Comparison of ENCODE assay signal across 10 cellular contexts in the genomic region with DNA sequence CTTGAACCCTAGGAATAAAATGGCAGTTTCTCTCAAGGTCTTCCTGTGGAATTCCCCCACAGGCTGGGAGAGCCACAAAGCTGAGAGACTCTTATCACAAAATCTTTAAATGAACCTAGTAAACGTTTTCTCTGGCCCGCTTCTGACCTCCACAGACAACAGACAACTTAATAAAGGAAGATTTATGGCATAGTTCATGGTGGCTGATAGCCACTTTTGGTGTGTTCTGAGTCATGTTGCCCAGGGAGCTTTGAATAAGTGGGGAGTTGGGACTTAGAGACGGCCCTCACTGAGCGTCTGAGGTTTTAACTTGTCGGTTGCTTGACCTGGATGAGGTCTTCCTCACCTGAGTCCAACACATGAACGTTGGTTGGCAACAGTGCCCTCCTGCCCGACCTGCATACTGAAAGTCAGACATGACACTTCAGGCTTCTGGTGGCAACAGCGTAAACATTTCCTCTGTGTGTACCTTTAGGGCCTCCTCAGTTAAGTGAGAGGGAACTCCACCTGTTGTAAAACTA.
DNase-seq lines count a peak whose midpoint lies in the region; ATAC-seq and TF ChIP-seq lines count a peak whose summit lies in the region.
"Had no signal": no experiment of that assay in that cellular context is flagged by ENCODE, and none has a peak within 500 bp of the region (broad histone marks: within the 10 kb centered on the region; RNA-seq: fewer than 3 reads in every experiment).

No MANE protein-coding gene starts in this region.

- ATAC-seq in GM19467 (IDR thresholded peaks at IDR 0.05; ENCODE audit: unreplicated experiment), result no peak

- H3K27ac ChIP-seq in brain microvascular endothelial cell (no peak overlapping the region), osteoblast (ENCODE audit: low read depth, low read length) (no peak overlapping the region)

- H3K79me2 ChIP-seq in osteoblast (ENCODE audit: insufficient read depth, low read length), result peaks cover 24% of the 10 kb centered on the region

- in situ Hi-C loops in brain microvascular endothelial cell (cut with HindIII; ENCODE audit: low pct_ligation_motif_present, low sequenced_read_pairs), result no loop called here

- H3K36me3 ChIP-seq in brain microvascular endothelial cell (replicated peaks) (no peaks in the 10 kb centered on the region), osteoblast (ENCODE audit: insufficient read depth, low read length) (peaks cover 3% of the 10 kb centered on the region)

- no peak overlapping the region for H2AFZ ChIP-seq in osteoblast (ENCODE audit: low read length)

- DNase-seq in DMS153 treated with DMSO at 0.1 percent for 48 hours (lab: John Stamatoyannopoulos, UW; ENCODE audit: unreplicated experiment), result peak; percentile 36
- DNase-seq in M059J (ENCODE audit: low read depth), result peak; percentile 99
- DNase-seq in brain microvascular endothelial cell, result peak; percentile 6
- DNase-seq in osteoblast (ENCODE audit: insufficient read length, low spot score, missing footprints), result peak; percentile 73
- DNase-seq in middle frontal gyrus (ENCODE audit: extremely low spot score, low spot score), result no peak
- DNase-seq in NCI-H446 (lab: John Stamatoyannopoulos, UW), result no peak
- DNase-seq in stimulated activated CD4-positive, alpha-beta T cell treated with anti-CD3 and anti-CD28 coated beads, Interleukin-1b, Interleukin-23, amount 100 ng/mL, for 48 hours, result no peak
- DNase-seq: activated naive CD8-positive, alpha-beta T cell treated with anti-CD3 and anti-CD28 coated beads, Interleukin-2, amount 10 ng/mL, durations not matched to agents 7 days and 5 days; NCI-H526 treated with DMSO at 0.1 percent for 48 hours had no signal

- no peak for TF ChIP-seq CTCF in brain microvascular endothelial cell (IDR thresholded peaks at IDR 0.05; ENCODE audit: low read depth, low read length, missing control alignments)
- no peak for TF ChIP-seq CTCF in osteoblast (IDR thresholded peaks at IDR 0.05; ENCODE audit: extremely low read depth, low read depth, low read length)

- H4K20me1 ChIP-seq in osteoblast (ENCODE audit: insufficient read depth, low read length), result peaks cover 3% of the 10 kb centered on the region

- H3K4me3 ChIP-seq in brain microvascular endothelial cell (ENCODE audit: low read depth, low read length) (no peak overlapping the region), osteoblast (ENCODE audit: insufficient read depth, low read length) (no peak overlapping the region)

- peaks cover 31% of the 10 kb centered on the region for H3K4me1 ChIP-seq in osteoblast (ENCODE audit: insufficient read depth, low read length)

- H3K27me3 ChIP-seq in brain microvascular endothelial cell (replicated peaks), result no peaks in the 10 kb centered on the region
- no peaks in the 10 kb centered on the region for H3K27me3 ChIP-seq in osteoblast (ENCODE audit: insufficient read depth, low read length)

- no peak overlapping the region for H3K4me2 ChIP-seq in osteoblast (ENCODE audit: insufficient read depth, low read length)

- H3K9me3 ChIP-seq in osteoblast (ENCODE audit: low read depth, low read length), result no peaks in the 10 kb centered on the region

Comparison
In these comparisons a context has a peak if more than half of its experiments do, and no peak if none do; other contexts are left out.
1. DNase-seq: peak in DMS153 treated with DMSO at 0.1 percent for 48 hours (single experiment), M059J (single experiment), brain microvascular endothelial cell (single experiment) and osteoblast (single experiment); none in middle frontal gyrus (single experiment), NCI-H446 (0 of 2) and stimulated activated CD4-positive, alpha-beta T cell treated with anti-CD3 and anti-CD28 coated beads, Interleukin-1b, Interleukin-23, amount 100 ng/mL, for 48 hours (single experiment).